In the genomic region with DNA sequence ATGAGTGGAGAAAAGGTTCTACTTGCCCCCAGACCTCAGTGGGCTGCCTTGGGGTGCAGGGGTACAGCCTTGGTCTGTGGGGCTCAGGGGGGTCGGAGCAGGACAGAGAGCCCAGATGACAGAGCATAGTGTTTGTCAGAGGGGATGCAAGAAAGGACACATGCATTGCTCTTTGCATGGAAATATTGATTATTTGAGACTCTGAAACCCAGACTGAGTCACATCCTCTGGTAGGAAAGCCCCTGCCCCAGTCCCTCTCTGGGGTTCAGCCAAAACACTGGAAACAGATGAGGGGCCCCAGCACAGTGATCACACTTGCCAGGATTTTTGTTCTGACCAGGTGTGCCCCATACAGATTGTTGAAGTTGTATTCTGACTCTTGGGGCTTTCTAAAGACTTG, we compare ENCODE assay signal across 1 cellular context.
TF ChIP-seq lines count a peak whose summit lies in the region.

No MANE protein-coding gene starts in this region.

TF ChIP-seq in HepG2, 621 proteins besides CTCF, POLR2A, EP300 and RAD21 (continued from another document):
- no peak for TF ChIP-seq SALL2 (CRISPR knock-in tag; IDR thresholded peaks at IDR 0.05)
- no peak for TF ChIP-seq ZNF781 (CRISPR knock-in tag; IDR thresholded peaks at IDR 0.05; ENCODE audit: borderline replicate concordance, not compliant biosample characterization)
- TF ChIP-seq ZFP62 (CRISPR knock-in tag; IDR thresholded peaks at IDR 0.05) = no peak
- TF ChIP-seq NCOA1 (CRISPR knock-in tag; IDR thresholded peaks at IDR 0.05) = no peak
- TF ChIP-seq ZBTB7B (CRISPR knock-in tag; IDR thresholded peaks at IDR 0.05) = no peak
- TF ChIP-seq ZNF720 (CRISPR knock-in tag; IDR thresholded peaks at IDR 0.05) = no peak
- TF ChIP-seq SKIL (CRISPR knock-in tag; IDR thresholded peaks at IDR 0.05; ENCODE audit: borderline replicate concordance) = no peak
- TF ChIP-seq ATAD3A (CRISPR knock-in tag; IDR thresholded peaks at IDR 0.05) = no peak
- TF ChIP-seq ZNF550 (CRISPR knock-in tag; IDR thresholded peaks at IDR 0.05; ENCODE audit: borderline replicate concordance) = no peak
